In the genomic region with DNA sequence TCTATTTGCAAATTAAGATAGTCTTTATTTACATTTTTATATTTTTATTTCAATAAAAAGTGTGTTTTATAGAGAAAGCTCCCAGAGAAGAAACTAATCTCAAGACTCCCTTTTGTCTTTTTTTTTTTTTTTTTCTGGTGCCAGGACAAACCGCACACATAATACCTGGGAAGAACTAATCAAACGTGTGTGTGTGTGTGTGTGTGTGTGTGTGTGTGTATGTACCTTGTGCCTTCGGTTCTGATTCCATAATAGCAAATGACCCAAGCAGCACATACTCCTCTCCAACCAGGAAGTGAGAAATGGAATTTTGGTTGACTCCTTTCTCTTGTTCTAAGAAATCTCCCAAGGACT, we compare ENCODE assay signal across 23 cellular contexts.
DNase-seq lines count a peak whose midpoint lies in the region; ATAC-seq, FAIRE-seq and TF ChIP-seq lines count a peak whose summit lies in the region.
"Had no signal": no experiment of that assay in that cellular context is flagged by ENCODE, and none has a peak within 500 bp of the region (broad histone marks: within the 10 kb centered on the region; RNA-seq: fewer than 3 reads in every experiment).

No MANE protein-coding gene starts in this region.

- POLR2A ChIA-PET in HepG2 (lab: Yijun Ruan, JAX) = no interaction called here

- peaks cover 6% of the 10 kb centered on the region for H3K36me3 Mint-ChIP-seq in chondrocyte (ENCODE audit: low read depth)
- H3K36me3 Mint-ChIP-seq: activated naive CD4-positive, alpha-beta T cell treated with anti-CD3 and anti-CD28 coated beads, Interleukin-2, amount 50 U/mL, for 24 hours; CD4-positive, CD25-positive, alpha-beta regulatory T cell had no signal

- H3K9me3 Mint-ChIP-seq in chondrocyte (ENCODE audit: low read depth) = no peaks in the 10 kb centered on the region
- H3K9me3 Mint-ChIP-seq: activated naive CD4-positive, alpha-beta T cell treated with anti-CD3 and anti-CD28 coated beads, Interleukin-2, amount 50 U/mL, for 24 hours; activated T-helper 1 cell treated with anti-CD3 and anti-CD28 coated beads, Interleukin-12 subunit alpha, Interleukin-12 subunit beta, Interleukin-2, Interleukin-4 antibody, amounts not matched to agents 30 ng/mL and 10 ng/mL and 1 ng/mL, durations not matched to agents 14 hours and 24 hours and 36 hours; CD4-positive, CD25-positive, alpha-beta regulatory T cell had no signal

- peak overlapping the region; percentile 62 for H3K27ac Mint-ChIP-seq in chondrocyte (ENCODE audit: unreplicated experiment)
- H3K27ac Mint-ChIP-seq: activated naive CD4-positive, alpha-beta T cell treated with anti-CD3 and anti-CD28 coated beads, Interleukin-2, amount 50 U/mL, for 24 hours; activated T-helper 1 cell treated with anti-CD3 and anti-CD28 coated beads, Interleukin-12 subunit alpha, Interleukin-12 subunit beta, Interleukin-2, Interleukin-4 antibody, amounts not matched to agents 30 ng/mL and 10 ng/mL and 1 ng/mL, durations not matched to agents 14 hours and 24 hours and 36 hours; CD4-positive, CD25-positive, alpha-beta regulatory T cell had no signal

- H3K36me3 ChIP-seq in liver (ENCODE audit: control insufficient read depth in 4 of 4, insufficient read depth in 3 of 4, low read depth in 1 of 4, low read length in 3 of 4) (no peaks in the 10 kb centered on the region), HepG2 (replicated peaks in 1 of 2; ENCODE audit: control insufficient read depth in 1 of 2, insufficient read depth in 2 of 2, low read length in 2 of 2) (peaks cover 0 to 5% of the 10 kb centered on the region in 2 experiments; a peak in 1 of 5 replicates), mucosa of rectum (ENCODE audit: control insufficient read depth in 2 of 2, insufficient read depth in 2 of 2, low read length in 2 of 2) (peaks cover 0 to 2% of the 10 kb centered on the region in 2 donors)
- H3K36me3 ChIP-seq: thoracic aorta had no signal

- H3K4me3 ChIP-seq in liver (ENCODE audit: low read depth in 1 of 3, low read length in 3 of 3) (no peak overlapping the region), HepG2 (replicated peaks in 1 of 3; ENCODE audit: insufficient read depth in 1 of 3, low read depth in 2 of 3, low read length in 3 of 3) (no peak overlapping the region), mucosa of rectum (ENCODE audit: low read length in 2 of 2) (no peak overlapping the region)
- H3K4me3 ChIP-seq: thoracic aorta had no signal

- no peak overlapping the region for H3K4me2 ChIP-seq in HepG2 (ENCODE audit: low read depth, low read length)

- TF ChIP-seq EP300 in HepG2 (IDR thresholded peaks at IDR 0.05; ENCODE audit: low read depth in 2 of 2, low read length in 2 of 2) = no peak
- no peak for TF ChIP-seq EP300 in HepG2 (CRISPR knock-in tag; IDR thresholded peaks at IDR 0.05; ENCODE audit: borderline replicate concordance)

- BruUV-seq in HepG2 (replicated peaks; lab: Mats Ljungman, UMichigan) = no TSS peak

- H3K27me3 Mint-ChIP-seq in chondrocyte (ENCODE audit: low read depth) = no peaks in the 10 kb centered on the region

- no peak for ATAC-seq in HepG2
- no peak for ATAC-seq in GM19463 (IDR thresholded peaks at IDR 0.05; ENCODE audit: unreplicated experiment)
- ATAC-seq in GM18861 (IDR thresholded peaks at IDR 0.05; ENCODE audit: unreplicated experiment) = no peak
- ATAC-seq: SK-N-SH treated with all-trans-retinoic acid at 6 μM for 48 hours had no signal

- no peak overlapping the region for H3K4me3 Mint-ChIP-seq in chondrocyte (ENCODE audit: unreplicated experiment)
- H3K4me3 Mint-ChIP-seq: activated naive CD4-positive, alpha-beta T cell treated with anti-CD3 and anti-CD28 coated beads, Interleukin-2, amount 50 U/mL, for 24 hours; activated T-helper 1 cell treated with anti-CD3 and anti-CD28 coated beads, Interleukin-12 subunit alpha, Interleukin-12 subunit beta, Interleukin-2, Interleukin-4 antibody, amounts not matched to agents 30 ng/mL and 10 ng/mL and 1 ng/mL, durations not matched to agents 14 hours and 24 hours and 36 hours; CD4-positive, CD25-positive, alpha-beta regulatory T cell had no signal

- intact Hi-C loops in HepG2 (cut with micrococcal nuclease; ENCODE audit: unreplicated experiment) = no loop called here

- H3K9ac ChIP-seq in liver (ENCODE audit: low read depth in 1 of 2, low read length in 2 of 2) (no peak overlapping the region), HepG2 (ENCODE audit: insufficient read depth, low read depth, low read length) (no peak overlapping the region), mucosa of rectum (ENCODE audit: low read depth in 1 of 2, low read length in 2 of 2) (no peak overlapping the region)

- H4K20me1 ChIP-seq in HepG2 (ENCODE audit: insufficient read depth, low read length) = no peaks in the 10 kb centered on the region

- TF ChIP-seq RAD21 in liver (IDR thresholded peaks at IDR 0.05) (no peak), HepG2 (CRISPR knock-in tag; IDR thresholded peaks at IDR 0.05) (no peak)

- 61% methylated on average over 3 of the region's 3 CpGs for WGBS in liver
- WGBS in HepG2 (ENCODE audit: low lambda C conversion rate) = 80% methylated on average over 3 of the region's 3 CpGs

- CTCF ChIA-PET in HepG2 (lab: Yijun Ruan, JAX; ENCODE audit: low intra/inter-chr PET ratio, low total read pairs) = no interaction called here

- H3K4me1 Mint-ChIP-seq in chondrocyte (ENCODE audit: low read depth) = peaks cover 29% of the 10 kb centered on the region

- H3K9me3 ChIP-seq in liver (ENCODE audit: control insufficient read depth in 4 of 4, low read length in 3 of 4) (no peaks in the 10 kb centered on the region), HepG2 (ENCODE audit: low read length) (no peaks in the 10 kb centered on the region), mucosa of rectum (ENCODE audit: control insufficient read depth in 2 of 2, low read length in 2 of 2) (no peaks in the 10 kb centered on the region)
- H3K9me3 ChIP-seq: thoracic aorta had no signal

- no peaks in the 10 kb centered on the region for H3K27me3 ChIP-seq in liver (ENCODE audit: control insufficient read depth in 4 of 4, insufficient read depth in 4 of 4, low read length in 3 of 4)
- H3K27me3 ChIP-seq in HepG2 (ENCODE audit: control insufficient read depth in 1 of 2, insufficient read depth in 2 of 2, low read length in 2 of 2) = no peaks in the 10 kb centered on the region
- no peaks in the 10 kb centered on the region for H3K27me3 ChIP-seq in mucosa of rectum (ENCODE audit: control insufficient read depth in 2 of 2, insufficient read depth in 2 of 2, low read length in 2 of 2)

- no peaks in the 10 kb centered on the region for H3K79me2 ChIP-seq in HepG2 (ENCODE audit: insufficient read depth, low read length)

- H3K4me1 ChIP-seq in liver (ENCODE audit: control insufficient read depth in 4 of 4, insufficient read depth in 4 of 4, low read length in 3 of 4) (peaks cover 0 to 3% (median 0%) of the 10 kb centered on the region in 4 donors), HepG2 (ENCODE audit: insufficient read depth, low read length) (peaks cover 19% of the 10 kb centered on the region), mucosa of rectum (ENCODE audit: control insufficient read depth in 2 of 2, insufficient read depth in 2 of 2, low read length in 2 of 2) (peaks cover 52 to 72% of the 10 kb centered on the region in 2 donors)

- no peak for TF ChIP-seq POLR2A in HepG2 (IDR thresholded peaks at IDR 0.05; ENCODE audit: insufficient read depth in 1 of 2, low read depth in 2 of 2, low read length in 2 of 2)

- no peak overlapping the region for H2AFZ ChIP-seq in HepG2 (ENCODE audit: low read length)

- in situ Hi-C loops in HepG2 (cut with HindIII; ENCODE audit: extremely low pct_ligation_motif_present, low pct_unique_long_range_greater_than_20kb) = no loop called here

- DNase-seq in HepG2 (ENCODE audit: low spot score) (no peak), chondrocyte (ENCODE audit: low spot score) (no peak), HUDEP-2 (lab: John Stamatoyannopoulos, UW; ENCODE audit: unreplicated experiment in 76 of 76) (no peak)
- no peak for DNase-seq in stimulated activated CD4-positive, alpha-beta T cell treated with anti-CD3 and anti-CD28 coated beads, Interleukin-12 subunit alpha, Interleukin-12 subunit beta, amount 100 ng/mL, for 4 hours
- DNase-seq: activated CD4-positive, CD25-positive, alpha-beta regulatory T cell treated with anti-CD3 and anti-CD28 coated beads, Interleukin-2, amount 50 U/mL, for 72 hours; CD4-positive, CD25-positive, alpha-beta regulatory T cell; cerebellar nuclear complex; effector memory CD4-positive, alpha-beta T cell; KG1; NCI-H1092; NCI-H1930; NCI-H446 treated with DMSO at 0.1 percent for 48 hours; NK-92 treated with Interleukin-12 subunit alpha and Interleukin-12 subunit beta, amount 100 ng/mL, for 24 hours; stimulated activated CD4-positive, alpha-beta T cell treated with anti-CD3 and anti-CD28 coated beads, Interleukin-15, amount 100 ng/mL, for 24 hours had no signal

- no peak for FAIRE-seq in HepG2 (lab: Jason Lieb, UNC)
- FAIRE-seq: H1 had no signal

- peak overlapping the region; percentile 19 to 57 for H3K27ac ChIP-seq in liver (ENCODE audit: low read depth in 1 of 2, low read length in 2 of 2)
- no peak overlapping the region for H3K27ac ChIP-seq in HepG2 (ENCODE audit: extremely low read length, insufficient read depth, low read length)
- peak overlapping the region; percentile 83 to 84 for H3K27ac ChIP-seq in mucosa of rectum (ENCODE audit: low read depth in 2 of 2, low read length in 2 of 2)

- TF ChIP-seq CTCF in liver (IDR thresholded peaks at IDR 0.05; ENCODE audit: low read depth, low read length, missing input control) = no peak
- TF ChIP-seq CTCF in HepG2 (CRISPR knock-in tag; IDR thresholded peaks at IDR 0.05) = no peak
- no peak for TF ChIP-seq CTCF in chondrocyte (IDR thresholded peaks at IDR 0.05)

TF ChIP-seq in liver, 16 proteins besides CTCF, POLR2A, EP300 and RAD21 (continues in another document):
- TF ChIP-seq FOXA1 (IDR thresholded peaks at IDR 0.05) = no peak

TF ChIP-seq in HepG2, 621 proteins besides CTCF, POLR2A, EP300 and RAD21 (continues in another document):
- no peak for TF ChIP-seq TGIF2 (CRISPR knock-in tag; IDR thresholded peaks at IDR 0.05)
- TF ChIP-seq JUND (CRISPR knock-in tag; IDR thresholded peaks at IDR 0.05) = no peak
- TF ChIP-seq ARNT (IDR thresholded peaks at IDR 0.05) = no peak
- no peak for TF ChIP-seq ZFYVE20 (CRISPR knock-in tag; IDR thresholded peaks at IDR 0.05; ENCODE audit: borderline replicate concordance, low read depth)
